ENCODE assay signal across 10 cellular contexts in genomic region chr2:70767094-70767698, GRCh38. TPM values are rescaled to one million over a fixed set of nuclear protein-coding genes. Genes with fewer than 3 reads are reported as not detected.
DNase-seq lines count a peak whose midpoint lies in the region; ATAC-seq, FAIRE-seq and TF ChIP-seq lines count a peak whose summit lies in the region.
"Had no signal": no experiment of that assay in that cellular context is flagged by ENCODE, and none has a peak within 500 bp of the region (broad histone marks: within the 10 kb centered on the region; RNA-seq: fewer than 3 reads in every experiment).

No MANE protein-coding gene starts in this region.

- H3K79me2 ChIP-seq in astrocyte (ENCODE audit: insufficient read depth, low read length), result no peaks in the 10 kb centered on the region

- peak overlapping the region; percentile 85 for H2AFZ ChIP-seq in astrocyte (ENCODE audit: low read depth, low read length)

- in situ Hi-C loops in GM13977 (cut with MboI; ENCODE audit: low pct_unique_long_range_greater_than_20kb, low sequenced_read_pairs, unreplicated experiment), result no loop called here

- H3K4me3 ChIP-seq in astrocyte (ENCODE audit: insufficient read depth, low read depth, low read length) (peak overlapping the region; percentile 59), lower lobe of right lung (peak overlapping the region; percentile 51)

- DNase-seq in GM13977 (ENCODE audit: low spot score), result peak; percentile 46
- peak; percentile 85 for DNase-seq in NCI-H2227 (lab: John Stamatoyannopoulos, UW; ENCODE audit: unreplicated experiment)
- no peak for DNase-seq in astrocyte (ENCODE audit: low read depth)
- peak; percentile 43 for DNase-seq in lower lobe of right lung
- DNase-seq in type B pancreatic cell (ENCODE audit: extremely low spot score, unreplicated experiment), result no peak
- DNase-seq in putamen (ENCODE audit: low spot score), result no peak
- no peak for DNase-seq in mucosa of gallbladder (ENCODE audit: low spot score)

- H3K36me3 Mint-ChIP-seq in astrocyte (ENCODE audit: low read depth, unreplicated experiment) (no peaks in the 10 kb centered on the region), type B pancreatic cell (no peaks in the 10 kb centered on the region)

- H3K27ac Mint-ChIP-seq in astrocyte (ENCODE audit: unreplicated experiment), result no peak overlapping the region
- H3K27ac Mint-ChIP-seq in type B pancreatic cell, result no peak overlapping the region

- H3K4me1 ChIP-seq in astrocyte (ENCODE audit: insufficient read depth, low read length) (no peaks in the 10 kb centered on the region), lower lobe of right lung (peaks cover 13% of the 10 kb centered on the region)

- H3K9me3 Mint-ChIP-seq in astrocyte (ENCODE audit: unreplicated experiment) (no peaks in the 10 kb centered on the region), type B pancreatic cell (no peaks in the 10 kb centered on the region)

- H3K9me3 ChIP-seq in astrocyte (ENCODE audit: insufficient read depth, low read depth, low read length), result no peaks in the 10 kb centered on the region
- no peaks in the 10 kb centered on the region for H3K9me3 ChIP-seq in lower lobe of right lung

- H3K27ac ChIP-seq in astrocyte (ENCODE audit: low read depth, low read length) (no peak overlapping the region), lower lobe of right lung (no peak overlapping the region)

- intact Hi-C loops in lower lobe of right lung (cut with DNase I), result no loop called here

- FAIRE-seq in astrocyte (lab: Jason Lieb, UNC), result no peak

- no peaks in the 10 kb centered on the region for H3K36me3 ChIP-seq in astrocyte (ENCODE audit: insufficient read depth, low read length)
- no peaks in the 10 kb centered on the region for H3K36me3 ChIP-seq in lower lobe of right lung

- peak; percentile 43 to 57 for ATAC-seq in lower lobe of right lung
- ATAC-seq in HG03439 (IDR thresholded peaks at IDR 0.05; ENCODE audit: unreplicated experiment), result no peak

- H3K4me2 ChIP-seq in astrocyte (ENCODE audit: low read length), result peak overlapping the region; percentile 86

- H3K27me3 ChIP-seq in astrocyte (ENCODE audit: insufficient read depth, low read length), result peaks cover 31% of the 10 kb centered on the region
- H3K27me3 ChIP-seq in lower lobe of right lung (ENCODE audit: low read depth), result peaks cover 49% of the 10 kb centered on the region

- H3K9ac ChIP-seq in astrocyte (ENCODE audit: low read length), result peak overlapping the region; percentile 30

- H3K4me3 Mint-ChIP-seq in astrocyte (ENCODE audit: unreplicated experiment), result peak overlapping the region; percentile 82
- peak overlapping the region; percentile 79 for H3K4me3 Mint-ChIP-seq in type B pancreatic cell

- H4K20me1 ChIP-seq in astrocyte (ENCODE audit: insufficient read depth, low read length), result no peaks in the 10 kb centered on the region

- H3K4me1 Mint-ChIP-seq in astrocyte (ENCODE audit: low read depth, unreplicated experiment), result no peaks in the 10 kb centered on the region
- H3K4me1 Mint-ChIP-seq in type B pancreatic cell (ENCODE audit: unreplicated experiment), result peaks cover 5% of the 10 kb centered on the region

- TF ChIP-seq CTCF in GM13977 (IDR thresholded peaks at IDR 0.05; ENCODE audit: extremely low read depth, insufficient read depth, missing control alignments), result no peak
- no peak for TF ChIP-seq CTCF in astrocyte (IDR thresholded peaks at IDR 0.05; ENCODE audit: insufficient read depth, low read depth, low read length)
- no peak for TF ChIP-seq CTCF in lower lobe of right lung (IDR thresholded peaks at IDR 0.05)
- no peak for TF ChIP-seq CTCF in type B pancreatic cell (conservative IDR thresholded peaks at IDR 0.05)

- H3K27me3 Mint-ChIP-seq in astrocyte (ENCODE audit: low read depth, unreplicated experiment) (peaks cover 37% of the 10 kb centered on the region), type B pancreatic cell (peaks cover 79% of the 10 kb centered on the region)

RNA-seq across cellular contexts. Expression of gene ADD2, which starts 0.8 kb away (rescaled TPM):
- total RNA-seq in astrocyte (4.8 TPM in 2 replicates), lower lobe of right lung (2.1 TPM), type B pancreatic cell (ENCODE audit: low replicate concordance) (1.6 and 5.0 TPM in 2 replicates), mucosa of gallbladder (0.95 TPM)
- total RNA-seq: fibroblast of villous mesenchyme had no signal

RNA-seq across cellular contexts. Expression of gene FIGLA, which starts 23.2 kb away (rescaled TPM):
- total RNA-seq in astrocyte (not detected in 2 replicates), lower lobe of right lung (not detected), type B pancreatic cell (ENCODE audit: low replicate concordance) (not detected in 2 replicates), mucosa of gallbladder (not detected)
- total RNA-seq: fibroblast of villous mesenchyme, M059J had no signal

RNA-seq across cellular contexts. Expression of gene CLEC4F, which starts 53.2 kb away (rescaled TPM):
- not detected in 2 replicates for total RNA-seq in astrocyte
- 0.71 TPM for total RNA-seq in lower lobe of right lung
- total RNA-seq in type B pancreatic cell (ENCODE audit: low replicate concordance), result not detected in 2 replicates
- total RNA-seq in mucosa of gallbladder, result 0.17 TPM
- total RNA-seq: fibroblast of villous mesenchyme, M059J had no signal

Comparison
In these comparisons a context has a peak if more than half of its experiments do, and no peak if none do; other contexts are left out.
1. DNase-seq: peak in GM13977 (single experiment), NCI-H2227 (single experiment) and lower lobe of right lung (single experiment); none in astrocyte (single experiment), type B pancreatic cell (single experiment), putamen (single experiment) and mucosa of gallbladder (single experiment).